Comparison of ENCODE assay signal across 22 cellular contexts in genomic region chr5:3131161-3131560, GRCh38.
A peak's percentile ranks its signal among the peaks of the same experiment; 100 is the strongest.
DNase-seq lines count a peak whose midpoint lies in the region; ATAC-seq, FAIRE-seq and TF ChIP-seq lines count a peak whose summit lies in the region.
"Had no signal": no experiment of that assay in that cellular context is flagged by ENCODE, and none has a peak within 500 bp of the region (broad histone marks: within the 10 kb centered on the region; RNA-seq: fewer than 3 reads in every experiment).

No MANE protein-coding gene starts in this region.

- no peak for TF ChIP-seq EP300 in H1 (IDR thresholded peaks at IDR 0.05; ENCODE audit: borderline replicate concordance in 1 of 2, low read depth in 2 of 2, low read length in 2 of 2)

- TF ChIP-seq CTCF in H1 (IDR thresholded peaks at IDR 0.05; ENCODE audit: control extremely low read depth in 1 of 3, insufficient read depth in 1 of 3, low read depth in 1 of 3, low read length in 3 of 3): no peak
- TF ChIP-seq CTCF in neural progenitor cell (IDR thresholded peaks at IDR 0.05): no peak

- H2BK120ac ChIP-seq in H1 (replicated peaks; ENCODE audit: low read depth, low read length): no peak overlapping the region

- no peak overlapping the region for H3K4me2 ChIP-seq in H1 (ENCODE audit: insufficient read depth in 1 of 2, low read depth in 2 of 2, low read length in 2 of 2)
- no peak overlapping the region for H3K4me2 ChIP-seq in neural progenitor cell
- H3K4me2 ChIP-seq: BLaER1 had no signal

- H3K36me3 ChIP-seq in H1 (ENCODE audit: control insufficient read depth in 2 of 4, insufficient read depth in 4 of 4, low read length in 3 of 4) (no peaks in the 10 kb centered on the region), neural progenitor cell (no peaks in the 10 kb centered on the region)
- H3K36me3 ChIP-seq: BLaER1 had no signal

- H3K18ac ChIP-seq in H1 (ENCODE audit: extremely low read depth, low read length): no peak overlapping the region; the same call in 1 of the 2 replicates

- no peak overlapping the region for H3K56ac ChIP-seq in H1 (replicated peaks; ENCODE audit: insufficient read length, low read depth, low read length)

- 64% methylated on average over 8 of the region's 8 CpGs; no CpG with 5 or more reads in 1 of the 2 experiments for WGBS in H1 (ENCODE audit: extremely low coverage in 1 of 2, insufficient coverage in 1 of 2, insufficient read length in 1 of 2, insufficient replicate concordance in 2 of 2, low coverage in 1 of 2, low lambda C conversion rate in 2 of 2, missing lambda C conversion rate in 1 of 2), 2 experiments

- no peaks in the 10 kb centered on the region for H3K79me2 ChIP-seq in H1 (ENCODE audit: control insufficient read depth in 1 of 2, insufficient read depth in 2 of 2, low read length in 2 of 2)
- H3K79me2 ChIP-seq in neural progenitor cell (ENCODE audit: low read depth): no peaks in the 10 kb centered on the region

- H4K5ac ChIP-seq in H1 (ENCODE audit: insufficient read length, low read depth, low read length): no peak overlapping the region

- POLR2A ChIA-PET in H1 (lab: Charles Lee; ENCODE audit: partially characterized antibody): no interaction called here

- no peak overlapping the region for H4K91ac ChIP-seq in H1 (replicated peaks; ENCODE audit: insufficient read length, low read length)

- CTCF ChIA-PET in H1 (lab: Charles Lee; ENCODE audit: partially characterized antibody): interaction anchor here (0.7 to 1.3 kb wide), 4 partner anchors 8 to 20 kb away, joined by 3 to 4 read pairs (median 3); no protein-coding TSS in a partner anchor

- no peaks in the 10 kb centered on the region for H4K20me1 ChIP-seq in H1 (replicated peaks in 1 of 2; ENCODE audit: control insufficient read depth in 1 of 2, insufficient read depth in 2 of 2, low read length in 2 of 2)
- no peaks in the 10 kb centered on the region for H4K20me1 ChIP-seq in neural progenitor cell (ENCODE audit: low read depth)
- H4K20me1 ChIP-seq: BLaER1 had no signal

- DNase-seq in NCI-H2171 treated with DMSO at 0.1 percent for 48 hours (lab: John Stamatoyannopoulos, UW) (peak; percentile 50), NCI-H2171 (lab: John Stamatoyannopoulos, UW) (no peak), H1 (ENCODE audit: low read depth in 1 of 2, low spot score in 2 of 2) (no peak), neural progenitor cell (ENCODE audit: low spot score) (no peak), RCC 7860 (ENCODE audit: low spot score) (no peak)
- no peak for DNase-seq in activated T-cell treated with anti-CD3 and anti-CD28 coated beads, Interleukin-2, amount 50 U/mL, for 24 hours
- DNase-seq: Caco-2; CD4-positive, CD25-positive, alpha-beta regulatory T cell; CD8-positive, alpha-beta T cell; DMS153; DND-41; GM23248; H9 had no signal

- peaks cover 19% of the 10 kb centered on the region for H3K27me3 Mint-ChIP-seq in neural progenitor cell (ENCODE audit: insufficient read depth, low read depth)
- H3K27me3 Mint-ChIP-seq in activated T-cell treated with anti-CD3 and anti-CD28 coated beads, Interleukin-2, amount 50 U/mL, for 24 hours: no peaks in the 10 kb centered on the region
- H3K27me3 Mint-ChIP-seq: B cell; CD4-positive, CD25-positive, alpha-beta regulatory T cell had no signal

- no peaks in the 10 kb centered on the region for H3K36me3 Mint-ChIP-seq in neural progenitor cell
- H3K36me3 Mint-ChIP-seq in activated T-cell treated with anti-CD3 and anti-CD28 coated beads, Interleukin-2, amount 50 U/mL, for 24 hours (ENCODE audit: low read depth): no peaks in the 10 kb centered on the region
- H3K36me3 Mint-ChIP-seq: CD4-positive, CD25-positive, alpha-beta regulatory T cell; CD8-positive, alpha-beta T cell had no signal

- H3K4me1 Mint-ChIP-seq in neural progenitor cell: peaks cover 15% of the 10 kb centered on the region
- no peaks in the 10 kb centered on the region for H3K4me1 Mint-ChIP-seq in activated T-cell treated with anti-CD3 and anti-CD28 coated beads, Interleukin-2, amount 50 U/mL, for 24 hours (ENCODE audit: low read depth)
- H3K4me1 Mint-ChIP-seq: B cell; CD4-positive, CD25-positive, alpha-beta regulatory T cell had no signal

- no peaks in the 10 kb centered on the region for H3K9me3 ChIP-seq in H1 (ENCODE audit: insufficient read depth in 2 of 2, low read depth in 1 of 2, low read length in 1 of 2)
- H3K9me3 ChIP-seq in neural progenitor cell (ENCODE audit: low read depth): no peaks in the 10 kb centered on the region
- H3K9me3 ChIP-seq: BLaER1, Caco-2 had no signal

- H3K4me3 ChIP-seq in H1 (ENCODE audit: extremely low read depth in 1 of 4, insufficient read depth in 2 of 4, low read depth in 3 of 4, low read length in 4 of 4): no peak overlapping the region
- H3K4me3 ChIP-seq in neural progenitor cell: no peak overlapping the region
- H3K4me3 ChIP-seq: BLaER1, GM23248 had no signal

- 0 out of 2 replicates have a peak overlapping the region, but pooled peaks have one; percentile 40 for H2BK20ac ChIP-seq in H1 (ENCODE audit: low read length)

- H3K9me3 Mint-ChIP-seq in neural progenitor cell: peaks cover 3% of the 10 kb centered on the region
- peaks cover 8% of the 10 kb centered on the region for H3K9me3 Mint-ChIP-seq in activated T-cell treated with anti-CD3 and anti-CD28 coated beads, Interleukin-2, amount 50 U/mL, for 24 hours
- H3K9me3 Mint-ChIP-seq: H9 had no signal

- H3K4me1 ChIP-seq in H1 (replicated peaks in 1 of 4; ENCODE audit: control insufficient read depth in 3 of 4, insufficient read depth in 4 of 4, low read length in 3 of 4) (peaks cover 0 to 5% (median 0%) of the 10 kb centered on the region in 4 experiments; a peak in 2 of 7 replicates), neural progenitor cell (no peaks in the 10 kb centered on the region)
- H3K4me1 ChIP-seq: Caco-2 had no signal

- no peak overlapping the region for H3K27ac ChIP-seq in H1 (ENCODE audit: low read depth, low read length)
- H3K27ac ChIP-seq in neural progenitor cell: no peak overlapping the region
- H3K27ac ChIP-seq: 22Rv1, BLaER1, C4-2B, GM23248 had no signal

- TF ChIP-seq RAD21 in H1 (IDR thresholded peaks at IDR 0.05 in 1 of 2, conservative IDR thresholded peaks at IDR 0.05 in 1 of 2; ENCODE audit: low read depth in 2 of 2, low read length in 2 of 2): no peak

- no peak overlapping the region for H2AK5ac ChIP-seq in H1 (ENCODE audit: low read depth, low read length)

- no peak for ATAC-seq in SK-N-SH treated with all-trans-retinoic acid at 6 μM for 48 hours
- ATAC-seq: CD8-positive, alpha-beta T cell; HCT116 had no signal

- H3K27me3 ChIP-seq in H1 (replicated peaks in 1 of 4; ENCODE audit: control insufficient read depth in 3 of 4, extremely low read depth in 1 of 4, insufficient read depth in 3 of 4, low read length in 3 of 4) (peaks cover 0 to 11% (median 6%) of the 10 kb centered on the region in 4 experiments; a peak in 4 of 7 replicates), neural progenitor cell (no peaks in the 10 kb centered on the region)
- H3K27me3 ChIP-seq: BLaER1 had no signal

- H2AFZ ChIP-seq in H1 (ENCODE audit: low read length): no peak overlapping the region
- no peak overlapping the region for H2AFZ ChIP-seq in neural progenitor cell (replicated peaks)
- H2AFZ ChIP-seq: GM23248 had no signal

- no peak overlapping the region for H4K8ac ChIP-seq in H1 (ENCODE audit: extremely low read depth, insufficient read depth, low read length)

- H3K23me2 ChIP-seq in H1 (ENCODE audit: low read depth, low read length): no peaks in the 10 kb centered on the region

- no peak overlapping the region for H3K4me3 Mint-ChIP-seq in neural progenitor cell
- H3K4me3 Mint-ChIP-seq in activated T-cell treated with anti-CD3 and anti-CD28 coated beads, Interleukin-2, amount 50 U/mL, for 24 hours: no peak overlapping the region
- H3K4me3 Mint-ChIP-seq: B cell; CD8-positive, alpha-beta T cell; H9 had no signal

- H3K27ac Mint-ChIP-seq in neural progenitor cell: peak overlapping the region; percentile 12
- H3K27ac Mint-ChIP-seq in activated T-cell treated with anti-CD3 and anti-CD28 coated beads, Interleukin-2, amount 50 U/mL, for 24 hours: no peak overlapping the region
- H3K27ac Mint-ChIP-seq: B cell; CD4-positive, CD25-positive, alpha-beta regulatory T cell; CD8-positive, alpha-beta T cell had no signal

- H3K23ac ChIP-seq in H1 (ENCODE audit: insufficient read length): no peak overlapping the region

- no peaks in the 10 kb centered on the region for H3F3A ChIP-seq in neural progenitor cell (ENCODE audit: low read depth)

- H3K14ac ChIP-seq in H1 (ENCODE audit: insufficient read length): no peak overlapping the region

- no peak for TF ChIP-seq POLR2A in H1 (IDR thresholded peaks at IDR 0.05; ENCODE audit: control extremely low read depth in 1 of 2, low read depth in 2 of 2, low read length in 2 of 2)

- no peak overlapping the region for H3K4ac ChIP-seq in H1 (replicated peaks; ENCODE audit: insufficient read length, low read depth, low read length)

- no peak for FAIRE-seq in H1 (lab: Jason Lieb, UNC)
- no peak for FAIRE-seq in RCC 7860 (lab: Jason Lieb, UNC)
- FAIRE-seq: A204.1, G401.6, GM12892 had no signal

- peak overlapping the region; percentile 84; the same call in 1 of the 2 replicates for H2BK12ac ChIP-seq in H1 (ENCODE audit: low read depth, low read length)

- H2BK5ac ChIP-seq in H1 (ENCODE audit: low read depth, low read length): no peak overlapping the region

- H3K9ac ChIP-seq in H1 (replicated peaks in 1 of 4; ENCODE audit: extremely low read depth in 1 of 4, low read depth in 3 of 4, low read length in 3 of 4) (no peak overlapping the region), neural progenitor cell (no peak overlapping the region)
- H3K9ac ChIP-seq: BLaER1, GM23248 had no signal

- no peaks in the 10 kb centered on the region for H3K79me1 ChIP-seq in H1 (ENCODE audit: low read depth, low read length)

- H2BK15ac ChIP-seq in H1 (ENCODE audit: low read length): no peak overlapping the region

TF ChIP-seq in H1, 55 proteins besides CTCF, POLR2A, EP300 and RAD21 (continues in another document):
- TF ChIP-seq SIRT6 (IDR thresholded peaks at IDR 0.05; ENCODE audit: low read length) (no peak), SIX5 (IDR thresholded peaks at IDR 0.05; ENCODE audit: low read depth, low read length) (no peak)
- TF ChIP-seq, protein P1, sequence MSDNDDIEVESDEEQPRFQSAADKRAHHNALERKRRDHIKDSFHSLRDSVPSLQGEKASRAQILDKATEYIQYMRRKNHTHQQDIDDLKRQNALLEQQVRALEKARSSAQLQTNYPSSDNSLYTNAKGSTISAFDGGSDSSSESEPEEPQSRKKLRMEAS (IDR thresholded peaks at IDR 0.05): no peak

TF ChIP-seq in SK-N-SH treated with all-trans-retinoic acid at 6 μM for 48 hours, 23 proteins besides CTCF, POLR2A, EP300 and RAD21:
- TF ChIP-seq ISL1 (CRISPR knock-in tag; IDR thresholded peaks at IDR 0.05): no peak
- no peak for TF ChIP-seq ZC3H10 (CRISPR knock-in tag; IDR thresholded peaks at IDR 0.05)
- TF ChIP-seq ESRRG (CRISPR knock-in tag; IDR thresholded peaks at IDR 0.05): no peak
- no peak for TF ChIP-seq RARB (CRISPR knock-in tag; IDR thresholded peaks at IDR 0.05)
- TF ChIP-seq ZNF70 (CRISPR knock-in tag; IDR thresholded peaks at IDR 0.05): no peak
- no peak for TF ChIP-seq ZFP30 (CRISPR knock-in tag; IDR thresholded peaks at IDR 0.05)
TF ChIP-seq in SK-N-SH treated with all-trans-retinoic acid at 6 μM for 48 hours: peak in this region for 0.
